Comparison of ENCODE assay signal across 15 cellular contexts in genomic region chr2:218829868-218830451, GRCh38. TPM values are rescaled to one million over a fixed set of nuclear protein-coding genes. Genes with fewer than 3 reads are reported as not detected.
DNase-seq lines count a peak whose midpoint lies in the region; ATAC-seq, FAIRE-seq and TF ChIP-seq lines count a peak whose summit lies in the region.
"Had no signal": no experiment of that assay in that cellular context is flagged by ENCODE, and none has a peak within 500 bp of the region (broad histone marks: within the 10 kb centered on the region; RNA-seq: fewer than 3 reads in every experiment).

No MANE protein-coding gene starts in this region.

- no TSS peak for BruUV-seq in K562 (replicated peaks; lab: Mats Ljungman, UMichigan)

- WGBS in K562 (ENCODE audit: insufficient coverage, low coverage, missing lambda C conversion rate): 7% methylated on average over 17 of the region's 17 CpGs

- H3K9ac ChIP-seq in K562 (ENCODE audit: insufficient read depth in 1 of 2, low read depth in 2 of 2, low read length in 2 of 2): no peak overlapping the region

- no peaks in the 10 kb centered on the region for H3K36me3 ChIP-seq in K562 (ENCODE audit: control insufficient read depth, insufficient read depth, low read length)
- H3K36me3 ChIP-seq: HAP-1, ovary, tibial nerve had no signal

- H3K4me2 ChIP-seq in K562 (ENCODE audit: insufficient read depth, low read length): no peak overlapping the region

- no peak for TF ChIP-seq POLR2A in K562 (conservative IDR thresholded peaks at IDR 0.05)

- H3K79me2 ChIP-seq in K562 (ENCODE audit: control insufficient read depth, insufficient read depth, low read length): no peaks in the 10 kb centered on the region

- no peak for TF ChIP-seq CTCF in K562 (IDR thresholded peaks at IDR 0.05 in 2 of 3, conservative IDR thresholded peaks at IDR 0.05 in 1 of 3; ENCODE audit: insufficient read depth in 2 of 3, low read depth in 1 of 3, low read length in 3 of 3)

- ATAC-seq in K562 (peak; percentile 28; the same call in 2 of the 3 replicates), HG03565 (IDR thresholded peaks at IDR 0.05; ENCODE audit: unreplicated experiment) (no peak)

- no peaks in the 10 kb centered on the region for H3K9me1 ChIP-seq in K562 (ENCODE audit: control insufficient read depth, insufficient read depth, low read length)

- peaks cover 0 to 10% of the 10 kb centered on the region in 2 experiments; a peak in 1 of 5 replicates for H3K4me1 ChIP-seq in K562 (replicated peaks in 1 of 2; ENCODE audit: control insufficient read depth in 2 of 2, insufficient read depth in 2 of 2, low read length in 2 of 2)

- no peak overlapping the region for H3K27ac Mint-ChIP-seq in activated T-cell treated with anti-CD3 and anti-CD28 coated beads, Interleukin-2, amount 50 U/mL, for 24 hours
- H3K27ac Mint-ChIP-seq: immature natural killer cell had no signal

- intact Hi-C loops in K562 (cut with micrococcal nuclease): no loop called here
- intact Hi-C loops in posterior vena cava (cut with DNase I): no loop called here

- TF ChIP-seq RAD21 in K562 (CRISPR knock-in tag; conservative IDR thresholded peaks at IDR 0.05 in 1 of 2, IDR thresholded peaks at IDR 0.05 in 1 of 2): no peak

- in situ Hi-C loops in K562 (cut with MboI): no loop called here

- no peaks in the 10 kb centered on the region for H4K20me1 ChIP-seq in K562 (replicated peaks; ENCODE audit: control insufficient read depth, insufficient read depth, low read length)

- H3K36me3 Mint-ChIP-seq in activated T-cell treated with anti-CD3 and anti-CD28 coated beads, Interleukin-2, amount 50 U/mL, for 24 hours (ENCODE audit: low read depth): no peaks in the 10 kb centered on the region
- H3K36me3 Mint-ChIP-seq: immature natural killer cell had no signal

- no peaks in the 10 kb centered on the region for H3K4me1 Mint-ChIP-seq in activated T-cell treated with anti-CD3 and anti-CD28 coated beads, Interleukin-2, amount 50 U/mL, for 24 hours (ENCODE audit: low read depth)
- H3K4me1 Mint-ChIP-seq: immature natural killer cell had no signal

- no peak overlapping the region for H3K27ac ChIP-seq in K562 (ENCODE audit: extremely low read depth, low read depth, low read length)
- H3K27ac ChIP-seq: ovary, tibial nerve had no signal

- H3K9me3 Mint-ChIP-seq in activated T-cell treated with anti-CD3 and anti-CD28 coated beads, Interleukin-2, amount 50 U/mL, for 24 hours: no peaks in the 10 kb centered on the region
- H3K9me3 Mint-ChIP-seq: immature natural killer cell had no signal

- POLR2A ChIA-PET in K562 (lab: Yijun Ruan, JAX): interaction anchor here (1.3 kb wide), 1 partner anchor 8 kb away, joined by 3 read pairs; no protein-coding TSS in a partner anchor

- no peak overlapping the region for H3K4me3 ChIP-seq in K562
- H3K4me3 ChIP-seq: HAP-1, ovary, tibial nerve had no signal

- H3K27me3 Mint-ChIP-seq in activated T-cell treated with anti-CD3 and anti-CD28 coated beads, Interleukin-2, amount 50 U/mL, for 24 hours: peaks cover 41% of the 10 kb centered on the region

- H3K27me3 ChIP-seq in K562 (ENCODE audit: control insufficient read depth in 2 of 2, insufficient read depth in 2 of 2, low read length in 2 of 2): peaks cover 4 to 70% of the 10 kb centered on the region in 2 experiments; a peak in 3 of 5 replicates
- H3K27me3 ChIP-seq: ovary, tibial nerve had no signal

- no peak overlapping the region for H2AFZ ChIP-seq in K562 (ENCODE audit: low read depth, low read length)

- no peaks in the 10 kb centered on the region for H3K9me3 ChIP-seq in K562 (replicated peaks; ENCODE audit: control insufficient read depth, insufficient read depth, low read depth, low read length)
- H3K9me3 ChIP-seq: HAP-1, ovary, tibial nerve had no signal

- H3K4me3 Mint-ChIP-seq in activated T-cell treated with anti-CD3 and anti-CD28 coated beads, Interleukin-2, amount 50 U/mL, for 24 hours: no peak overlapping the region
- H3K4me3 Mint-ChIP-seq: immature natural killer cell had no signal

- TF ChIP-seq EP300 in K562 (IDR thresholded peaks at IDR 0.05; ENCODE audit: low read length): no peak

- DNase-seq in DMS53 (lab: John Stamatoyannopoulos, UW) (peak; percentile 77), DMS53 treated with DMSO at 0.1 percent for 48 hours (lab: John Stamatoyannopoulos, UW; ENCODE audit: unreplicated experiment) (no peak), K562 (ENCODE audit: extremely low read depth in 1 of 4, low spot score in 3 of 4) (no peak), posterior vena cava (ENCODE audit: low spot score) (peak; percentile 90)
- DNase-seq in activated T-cell treated with anti-CD3 and anti-CD28 coated beads, Interleukin-2, amount 50 U/mL, for 24 hours: no peak
- DNase-seq: 8988T, dermis blood vessel endothelial cell, immature natural killer cell, midbrain, NCI-H2171 treated with DMSO at 0.1 percent for 48 hours, ovary had no signal

- FAIRE-seq in K562 (lab: Jason Lieb, UNC): no peak

- CTCF ChIA-PET in K562 (lab: Yijun Ruan, JAX; ENCODE audit: low intra/inter-chr PET ratio): no interaction called here

RNA-seq across cellular contexts. Expression of gene PRKAG3, which starts 1.6 kb away (rescaled TPM):
- not detected in 2 replicates for total RNA-seq in K562 (2011; cell fraction: chromatin; rRNA removed; ENCODE audit: low replicate concordance)
- not detected in 2 replicates for total RNA-seq in K562 (2011; cell fraction: nucleolus; rRNA removed)
- total RNA-seq in K562 (2011; cell fraction: nucleoplasm; rRNA removed): not detected in 2 replicates
- total RNA-seq in K562 (2014; rRNA removed) (not detected in 2 replicates), K562 (2014; rRNA removed; fragmentation: Illumina TruSeq; extraction: Trizol) (not detected in 2 replicates), K562 (2015; rRNA removed; fragmentation: Illumina TruSeq; extraction: Trizol) (not detected in 2 replicates), K562 (2021) (not detected in 2 replicates), posterior vena cava (under 1 TPM in 1 of 2 donors, not detected in 1; 0.23 TPM)
- polyA plus RNA-seq in K562 (2011; rRNA removed) (not detected in 2 replicates), K562 (2014; fragmentation: Illumina TruSeq; extraction: Trizol) (not detected in 2 replicates), K562 (2014; fragmentation: Nextera tagmentation; extraction: Ambion mirVana) (not detected), K562 (2014; rRNA removed) (not detected in 2 replicates)
- polyA plus RNA-seq in K562 (2011; cell fraction: cytosol; rRNA removed): not detected in 2 replicates
- polyA plus RNA-seq in K562 (2011; cell fraction: nucleus; rRNA removed): not detected in 2 replicates
- polyA plus RNA-seq in K562 (2012): not detected in 2 replicates
- polyA minus RNA-seq in K562 (2011; rRNA and poly(A)+ RNA removed): not detected in 2 replicates
- not detected in 2 replicates for polyA minus RNA-seq in K562 (2011; cell fraction: cytosol; rRNA and poly(A)+ RNA removed)
- not detected in 2 replicates for polyA minus RNA-seq in K562 (2011; cell fraction: nucleus; rRNA and poly(A)+ RNA removed)
- total RNA-seq: dermis blood vessel endothelial cell; T-helper 2 cell treated with Interferon-gamma antibody and Interleukin-4, amounts not matched to agents 100 ng/mL and 5 ng/mL, for 36 hours; tibial nerve had no signal
- polyA plus RNA-seq: immature natural killer cell, ovary had no signal

RNA-seq across cellular contexts. Expression of gene WNT6, which starts 29.6 kb away (rescaled TPM):
- not detected in 2 replicates for total RNA-seq in K562 (2011; cell fraction: chromatin; rRNA removed; ENCODE audit: low replicate concordance)
- total RNA-seq in K562 (2011; cell fraction: nucleolus; rRNA removed): not detected in 2 replicates
- total RNA-seq in K562 (2011; cell fraction: nucleoplasm; rRNA removed): not detected in 2 replicates
- total RNA-seq in K562 (2014; rRNA removed) (not detected in 2 replicates), K562 (2014; rRNA removed; fragmentation: Illumina TruSeq; extraction: Trizol) (not detected in 2 replicates), K562 (2015; rRNA removed; fragmentation: Illumina TruSeq; extraction: Trizol) (not detected in 2 replicates), K562 (2021) (not detected in 2 replicates), posterior vena cava (under 1 TPM; 0.23 to 0.24 TPM)
- polyA plus RNA-seq in K562 (2011; rRNA removed) (not detected in 2 replicates), K562 (2014; fragmentation: Illumina TruSeq; extraction: Trizol) (not detected in 2 replicates), K562 (2014; fragmentation: Nextera tagmentation; extraction: Ambion mirVana) (not detected), K562 (2014; rRNA removed) (not detected in 2 replicates)
- polyA plus RNA-seq in K562 (2011; cell fraction: cytosol; rRNA removed): not detected in 2 replicates
- not detected in 2 replicates for polyA plus RNA-seq in K562 (2011; cell fraction: nucleus; rRNA removed)
- polyA plus RNA-seq in K562 (2012): not detected in 2 replicates
- polyA minus RNA-seq in K562 (2011; rRNA and poly(A)+ RNA removed): not detected in 2 replicates
- polyA minus RNA-seq in K562 (2011; cell fraction: cytosol; rRNA and poly(A)+ RNA removed): not detected in 2 replicates
- not detected in 2 replicates for polyA minus RNA-seq in K562 (2011; cell fraction: nucleus; rRNA and poly(A)+ RNA removed)
- total RNA-seq: dermis blood vessel endothelial cell; T-helper 2 cell treated with Interferon-gamma antibody and Interleukin-4, amounts not matched to agents 100 ng/mL and 5 ng/mL, for 36 hours had no signal

RNA-seq across cellular contexts. Expression of gene CYP27A1, which starts 48.0 kb away (rescaled TPM):
- total RNA-seq in K562 (2011; cell fraction: chromatin; rRNA removed; ENCODE audit: low replicate concordance): 0.16 TPM in 1 of 2 replicates, not detected in the other
- total RNA-seq in K562 (2011; cell fraction: nucleolus; rRNA removed): not detected in 2 replicates
- not detected in 2 replicates for total RNA-seq in K562 (2011; cell fraction: nucleoplasm; rRNA removed)
- not detected in 2 replicates for total RNA-seq in K562 (2014; rRNA removed)
- total RNA-seq in K562 (2014; rRNA removed; fragmentation: Illumina TruSeq; extraction: Trizol): not detected in 2 replicates
- not detected in 2 replicates for total RNA-seq in K562 (2015; rRNA removed; fragmentation: Illumina TruSeq; extraction: Trizol)
- total RNA-seq in K562 (2021): 0.20 and 0.34 TPM in 2 replicates
- polyA plus RNA-seq in K562 (2011; rRNA removed): not detected in 2 replicates
- 0.06 and 0.12 TPM in 2 replicates for polyA plus RNA-seq in K562 (2011; cell fraction: cytosol; rRNA removed)
- polyA plus RNA-seq in K562 (2011; cell fraction: nucleus; rRNA removed): not detected in 2 replicates
- 0.06 TPM in 1 of 2 replicates, not detected in the other for polyA plus RNA-seq in K562 (2012)
- polyA plus RNA-seq in K562 (2014; fragmentation: Illumina TruSeq; extraction: Trizol): not detected in 2 replicates
- not detected for polyA plus RNA-seq in K562 (2014; fragmentation: Nextera tagmentation; extraction: Ambion mirVana)
- not detected in 2 replicates for polyA plus RNA-seq in K562 (2014; rRNA removed)
- not detected in 2 replicates for polyA minus RNA-seq in K562 (2011; rRNA and poly(A)+ RNA removed)
- polyA minus RNA-seq in K562 (2011; cell fraction: cytosol; rRNA and poly(A)+ RNA removed): not detected in 2 replicates
- not detected in 2 replicates for polyA minus RNA-seq in K562 (2011; cell fraction: nucleus; rRNA and poly(A)+ RNA removed)
- 10 to 100 TPM in 1 of 2 donors, 1 to 10 TPM in 1; 9.0 to 18.7 TPM for total RNA-seq in posterior vena cava

RNA-seq across cellular contexts. Expression of gene WNT10A, which starts 50.7 kb away (rescaled TPM):
- total RNA-seq in K562 (2011; cell fraction: chromatin; rRNA removed; ENCODE audit: low replicate concordance): not detected in 2 replicates
- total RNA-seq in K562 (2011; cell fraction: nucleolus; rRNA removed): not detected in 2 replicates
- not detected in 2 replicates for total RNA-seq in K562 (2011; cell fraction: nucleoplasm; rRNA removed)
- total RNA-seq in K562 (2014; rRNA removed) (not detected in 2 replicates), K562 (2014; rRNA removed; fragmentation: Illumina TruSeq; extraction: Trizol) (not detected in 2 replicates), K562 (2015; rRNA removed; fragmentation: Illumina TruSeq; extraction: Trizol) (not detected in 2 replicates), K562 (2021) (not detected in 2 replicates), posterior vena cava (not detected)
- polyA plus RNA-seq in K562 (2011; rRNA removed) (not detected in 2 replicates), K562 (2014; fragmentation: Illumina TruSeq; extraction: Trizol) (not detected in 2 replicates), K562 (2014; fragmentation: Nextera tagmentation; extraction: Ambion mirVana) (not detected), K562 (2014; rRNA removed) (not detected in 2 replicates)
- polyA plus RNA-seq in K562 (2011; cell fraction: cytosol; rRNA removed): not detected in 2 replicates
- polyA plus RNA-seq in K562 (2011; cell fraction: nucleus; rRNA removed): not detected in 2 replicates
- not detected in 2 replicates for polyA plus RNA-seq in K562 (2012)
- not detected in 2 replicates for polyA minus RNA-seq in K562 (2011; rRNA and poly(A)+ RNA removed)
- not detected in 2 replicates for polyA minus RNA-seq in K562 (2011; cell fraction: cytosol; rRNA and poly(A)+ RNA removed)
- polyA minus RNA-seq in K562 (2011; cell fraction: nucleus; rRNA and poly(A)+ RNA removed): not detected in 2 replicates

Comparison
In these comparisons a context has a peak if more than half of its experiments do, and no peak if none do; other contexts are left out.
1. DNase-seq: peak in DMS53 (single experiment) and posterior vena cava (single experiment); none in DMS53 treated with DMSO at 0.1 percent for 48 hours (single experiment), K562 (0 of 4) and activated T-cell treated with anti-CD3 and anti-CD28 coated beads, Interleukin-2, amount 50 U/mL, for 24 hours (single experiment).
2. RNA of gene CYP27A1, which starts 48.0 kb away (total RNA-seq): 9.0 to 18.7 TPM in posterior vena cava; 0.16 to 0.34 TPM in K562; every median in the first group is over 4 times any median in the second.